1 cellular context compared by ENCODE assay signal in the genomic region with DNA sequence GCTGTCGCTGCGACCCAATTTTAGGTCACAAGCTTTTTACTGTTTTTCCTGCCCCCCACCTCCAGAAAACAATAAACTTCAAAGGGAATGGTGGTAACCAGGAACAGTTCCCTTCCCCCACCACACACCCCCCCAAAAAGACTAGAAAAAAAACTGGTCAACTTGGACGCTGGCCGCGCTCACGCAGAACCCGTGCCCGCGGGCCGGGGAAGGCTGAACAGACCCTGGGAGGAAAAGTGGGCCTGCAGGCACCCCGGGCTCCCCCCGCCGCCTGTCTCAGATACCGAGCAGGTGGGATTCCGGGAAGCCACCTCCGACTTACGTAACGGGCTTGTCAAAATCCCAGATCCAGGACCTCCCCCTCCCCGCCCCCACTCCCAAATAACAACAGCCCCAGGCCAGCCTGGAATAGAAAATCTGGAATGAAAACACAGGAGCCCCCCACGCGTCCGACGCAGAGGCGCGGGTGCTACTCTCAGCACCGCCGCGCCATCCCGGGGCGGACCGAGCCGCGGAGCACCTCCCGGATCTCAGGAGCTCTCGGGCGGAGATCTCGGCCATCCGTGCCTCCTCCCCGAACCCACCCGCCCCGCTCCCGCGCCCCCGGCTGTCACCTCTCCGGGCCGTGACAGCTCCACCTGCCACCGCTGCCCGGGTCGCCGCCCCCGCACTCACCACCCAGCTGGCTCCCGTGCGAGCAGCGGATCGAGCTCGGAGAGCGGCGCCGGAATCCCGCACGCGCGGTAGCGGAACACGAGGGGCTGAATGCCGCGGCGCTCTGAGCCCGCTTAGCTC.
TF ChIP-seq lines count a peak whose summit lies in the region.

No MANE protein-coding gene starts in this region.

TF ChIP-seq in K562, 482 proteins besides CTCF, POLR2A, EP300 and RAD21 (continued from another document and continues in another):
- TF ChIP-seq, protein P1, sequence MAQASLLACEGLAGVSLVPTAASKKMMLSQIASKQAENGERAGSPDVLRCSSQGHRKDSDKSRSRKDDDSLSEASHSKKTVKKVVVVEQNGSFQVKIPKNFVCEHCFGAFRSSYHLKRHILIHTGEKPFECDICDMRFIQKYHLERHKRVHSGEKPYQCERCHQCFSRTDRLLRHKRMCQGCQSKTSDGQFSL (CRISPR knock-in tag; IDR thresholded peaks at IDR 0.05): no peak; the same call in 1 of the 2 replicates
- TF ChIP-seq, protein P1 (tag; IDR thresholded peaks at IDR 0.05): peak in 1 of 2 experiments; percentile 84; a peak in 2 of 4 replicates
- TF ChIP-seq ZNF444 (CRISPR knock-in tag; IDR thresholded peaks at IDR 0.05) (no peak), HNRNPH1 (optimal IDR thresholded peaks at IDR 0.05; ENCODE audit: low read depth, low read length) (no peak), PRDM10 (IDR thresholded peaks at IDR 0.05; ENCODE audit: partially characterized antibody) (peak; percentile 30), TBP (optimal IDR thresholded peaks at IDR 0.05; ENCODE audit: low read depth, low read length) (peak; percentile 40), KAT2B (IDR thresholded peaks at IDR 0.05; ENCODE audit: low read depth, low read length) (no peak), ZNF445 (CRISPR knock-in tag; IDR thresholded peaks at IDR 0.05; ENCODE audit: low read depth) (no peak), ZNF232 (CRISPR knock-in tag; IDR thresholded peaks at IDR 0.05) (no peak), TRIM28 (IDR thresholded peaks at IDR 0.05) (no peak), CHD1 (IDR thresholded peaks at IDR 0.05; ENCODE audit: low read length) (no peak), ZNF589 (CRISPR knock-in tag; IDR thresholded peaks at IDR 0.05; ENCODE audit: low read depth) (no peak), BCLAF1 (IDR thresholded peaks at IDR 0.05; ENCODE audit: borderline replicate concordance in 1 of 2, control insufficient read depth in 1 of 2, low read depth in 2 of 2, low read length in 1 of 2) (0 out of 4 replicates have a peak, but pooled peaks of 1 of the 2 experiments have one; percentile 63), HMG20A (CRISPR knock-in tag; conservative IDR thresholded peaks at IDR 0.05) (no peak), REST (CRISPR knock-in tag; IDR thresholded peaks at IDR 0.05; ENCODE audit: low read depth) (no peak), GTF2A2 (tag; IDR thresholded peaks at IDR 0.05) (no peak), NR1H2 (CRISPR knock-in tag; IDR thresholded peaks at IDR 0.05) (no peak), PHF8 (IDR thresholded peaks at IDR 0.05; ENCODE audit: borderline replicate concordance, low read length) (peak; percentile 43; the same call in 1 of the 2 replicates), KAT8 (IDR thresholded peaks at IDR 0.05; ENCODE audit: low read depth) (no peak), ZC3H4 (CRISPR knock-in tag; IDR thresholded peaks at IDR 0.05; ENCODE audit: borderline replicate concordance) (0 out of 2 replicates have a peak, but pooled peaks have one; percentile 9), HEY1 (CRISPR knock-in tag; IDR thresholded peaks at IDR 0.05; ENCODE audit: borderline replicate concordance) (no peak), ATF7 (IDR thresholded peaks at IDR 0.05) (0 out of 2 replicates have a peak, but pooled peaks have one; percentile 24), SRF (CRISPR knock-in tag; IDR thresholded peaks at IDR 0.05) (no peak; a peak in 1 of 4 replicates), NCOR1 (IDR thresholded peaks at IDR 0.05) (peak; percentile 45), MYBL2 (IDR thresholded peaks at IDR 0.05; ENCODE audit: low read depth) (no peak), MYBL2 (CRISPR knock-in tag; IDR thresholded peaks at IDR 0.05; ENCODE audit: borderline replicate concordance) (no peak), PHF21A (IDR thresholded peaks at IDR 0.05; ENCODE audit: borderline replicate concordance, low read depth) (no peak; the same call in 1 of the 2 replicates)
- TF ChIP-seq, protein P2, sequence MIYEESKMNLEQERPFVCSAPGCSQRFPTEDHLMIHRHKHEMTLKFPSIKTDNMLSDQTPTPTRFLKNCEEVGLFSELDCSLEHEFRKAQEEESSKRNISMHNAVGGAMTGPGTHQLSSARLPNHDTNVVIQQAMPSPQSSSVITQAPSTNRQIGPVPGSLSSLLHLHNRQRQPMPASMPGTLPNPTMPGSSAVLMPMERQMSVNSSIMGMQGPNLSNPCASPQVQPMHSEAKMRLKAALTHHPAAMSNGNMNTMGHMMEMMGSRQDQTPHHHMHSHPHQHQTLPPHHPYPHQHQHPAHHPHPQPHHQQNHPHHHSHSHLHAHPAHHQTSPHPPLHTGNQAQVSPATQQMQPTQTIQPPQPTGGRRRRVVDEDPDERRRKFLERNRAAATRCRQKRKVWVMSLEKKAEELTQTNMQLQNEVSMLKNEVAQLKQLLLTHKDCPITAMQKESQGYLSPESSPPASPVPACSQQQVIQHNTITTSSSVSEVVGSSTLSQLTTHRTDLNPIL (CRISPR knock-in tag; IDR thresholded peaks at IDR 0.05): no peak
- TF ChIP-seq, protein P3, sequence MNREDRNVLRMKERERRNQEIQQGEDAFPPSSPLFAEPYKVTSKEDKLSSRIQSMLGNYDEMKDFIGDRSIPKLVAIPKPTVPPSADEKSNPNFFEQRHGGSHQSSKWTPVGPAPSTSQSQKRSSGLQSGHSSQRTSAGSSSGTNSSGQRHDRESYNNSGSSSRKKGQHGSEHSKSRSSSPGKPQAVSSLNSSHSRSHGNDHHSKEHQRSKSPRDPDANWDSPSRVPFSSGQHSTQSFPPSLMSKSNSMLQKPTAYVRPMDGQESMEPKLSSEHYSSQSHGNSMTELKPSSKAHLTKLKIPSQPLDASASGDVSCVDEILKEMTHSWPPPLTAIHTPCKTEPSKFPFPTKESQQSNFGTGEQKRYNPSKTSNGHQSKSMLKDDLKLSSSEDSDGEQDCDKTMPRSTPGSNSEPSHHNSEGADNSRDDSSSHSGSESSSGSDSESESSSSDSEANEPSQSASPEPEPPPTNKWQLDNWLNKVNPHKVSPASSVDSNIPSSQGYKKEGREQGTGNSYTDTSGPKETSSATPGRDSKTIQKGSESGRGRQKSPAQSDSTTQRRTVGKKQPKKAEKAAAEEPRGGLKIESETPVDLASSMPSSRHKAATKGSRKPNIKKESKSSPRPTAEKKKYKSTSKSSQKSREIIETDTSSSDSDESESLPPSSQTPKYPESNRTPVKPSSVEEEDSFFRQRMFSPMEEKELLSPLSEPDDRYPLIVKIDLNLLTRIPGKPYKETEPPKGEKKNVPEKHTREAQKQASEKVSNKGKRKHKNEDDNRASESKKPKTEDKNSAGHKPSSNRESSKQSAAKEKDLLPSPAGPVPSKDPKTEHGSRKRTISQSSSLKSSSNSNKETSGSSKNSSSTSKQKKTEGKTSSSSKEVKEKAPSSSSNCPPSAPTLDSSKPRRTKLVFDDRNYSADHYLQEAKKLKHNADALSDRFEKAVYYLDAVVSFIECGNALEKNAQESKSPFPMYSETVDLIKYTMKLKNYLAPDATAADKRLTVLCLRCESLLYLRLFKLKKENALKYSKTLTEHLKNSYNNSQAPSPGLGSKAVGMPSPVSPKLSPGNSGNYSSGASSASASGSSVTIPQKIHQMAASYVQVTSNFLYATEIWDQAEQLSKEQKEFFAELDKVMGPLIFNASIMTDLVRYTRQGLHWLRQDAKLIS (CRISPR knock-in tag; IDR thresholded peaks at IDR 0.05): peak; percentile 50; the same call in 1 of the 2 replicates
- TF ChIP-seq, protein P4, sequence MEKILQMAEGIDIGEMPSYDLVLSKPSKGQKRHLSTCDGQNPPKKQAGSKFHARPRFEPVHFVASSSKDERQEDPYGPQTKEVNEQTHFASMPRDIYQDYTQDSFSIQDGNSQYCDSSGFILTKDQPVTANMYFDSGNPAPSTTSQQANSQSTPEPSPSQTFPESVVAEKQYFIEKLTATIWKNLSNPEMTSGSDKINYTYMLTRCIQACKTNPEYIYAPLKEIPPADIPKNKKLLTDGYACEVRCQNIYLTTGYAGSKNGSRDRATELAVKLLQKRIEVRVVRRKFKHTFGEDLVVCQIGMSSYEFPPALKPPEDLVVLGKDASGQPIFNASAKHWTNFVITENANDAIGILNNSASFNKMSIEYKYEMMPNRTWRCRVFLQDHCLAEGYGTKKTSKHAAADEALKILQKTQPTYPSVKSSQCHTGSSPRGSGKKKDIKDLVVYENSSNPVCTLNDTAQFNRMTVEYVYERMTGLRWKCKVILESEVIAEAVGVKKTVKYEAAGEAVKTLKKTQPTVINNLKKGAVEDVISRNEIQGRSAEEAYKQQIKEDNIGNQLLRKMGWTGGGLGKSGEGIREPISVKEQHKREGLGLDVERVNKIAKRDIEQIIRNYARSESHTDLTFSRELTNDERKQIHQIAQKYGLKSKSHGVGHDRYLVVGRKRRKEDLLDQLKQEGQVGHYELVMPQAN (IDR thresholded peaks at IDR 0.05; ENCODE audit: borderline replicate concordance): 0 out of 2 replicates have a peak, but pooled peaks have one; percentile 60
